ENCODE assay signal across 23 cellular contexts in genomic region chr10:118900617-118901016, GRCh38.
A peak's percentile ranks its signal among the peaks of the same experiment; 100 is the strongest.
DNase-seq lines count a peak whose midpoint lies in the region; ATAC-seq and TF ChIP-seq lines count a peak whose summit lies in the region.
"Had no signal": no experiment of that assay in that cellular context is flagged by ENCODE, and none has a peak within 500 bp of the region (broad histone marks: within the 10 kb centered on the region; RNA-seq: fewer than 3 reads in every experiment).

No MANE protein-coding gene starts in this region.

- dilution Hi-C loops in mammary epithelial cell (cut with HindIII; ENCODE audit: low sequenced_read_pairs) = loop anchor here (5.0 kb wide), 1 partner anchor 48 kb away; no protein-coding TSS in a partner anchor

- BruUV-seq in PC-9 (replicated peaks; lab: Mats Ljungman, UMichigan) = no TSS peak
- BruUV-seq in mammary epithelial cell (replicated peaks; lab: Mats Ljungman, UMichigan) = no TSS peak

- H3K9ac ChIP-seq in mammary epithelial cell (ENCODE audit: insufficient read depth, low read length) = no peak overlapping the region

- H3K27ac Mint-ChIP-seq in activated CD8-positive, alpha-beta memory T cell treated with anti-CD3 and anti-CD28 coated beads, Interleukin-2, amount 10 ng/mL, durations not matched to agents 7 days and 5 days = no peak overlapping the region
- H3K27ac Mint-ChIP-seq in type B pancreatic cell = no peak overlapping the region

- H3K27me3 ChIP-seq in PC-9 (ENCODE audit: insufficient read depth, low read depth) (no peaks in the 10 kb centered on the region), mammary epithelial cell (ENCODE audit: insufficient read depth, low read length) (no peaks in the 10 kb centered on the region), WERI-Rb-1 (ENCODE audit: insufficient read depth, low read depth, severe bottlenecking) (no peaks in the 10 kb centered on the region)
- H3K27me3 ChIP-seq: Peyer's patch, SJCRH30 had no signal

- H3K9me3 ChIP-seq in PC-9 (ENCODE audit: insufficient read depth, low read depth) (no peaks in the 10 kb centered on the region), mammary epithelial cell (replicated peaks; ENCODE audit: insufficient read depth, low read length) (no peaks in the 10 kb centered on the region), WERI-Rb-1 (ENCODE audit: severe bottlenecking) (peaks cover 13% of the 10 kb centered on the region)
- H3K9me3 ChIP-seq: Peyer's patch, SJCRH30 had no signal

- CTCF ChIA-PET in activated CD8-positive, alpha-beta memory T cell treated with anti-CD3 and anti-CD28 coated beads, Interleukin-2, amount 10 ng/mL, durations not matched to agents 7 days and 5 days (lab: Charles Lee) = no interaction called here
- CTCF ChIA-PET in PC-9 (lab: Charles Lee) (no interaction called here), mammary epithelial cell (lab: Charles Lee; ENCODE audit: low non-redundant PET) (no interaction called here)

- H3K79me2 ChIP-seq in PC-9 (ENCODE audit: low read depth) = no peaks in the 10 kb centered on the region
- no peaks in the 10 kb centered on the region for H3K79me2 ChIP-seq in mammary epithelial cell (ENCODE audit: insufficient read depth, low read length)

- POLR2A ChIA-PET in PC-9 (lab: Charles Lee; ENCODE audit: unreplicated experiment) = no interaction called here

- H3K36me3 Mint-ChIP-seq in activated CD8-positive, alpha-beta memory T cell treated with anti-CD3 and anti-CD28 coated beads, Interleukin-2, amount 10 ng/mL, durations not matched to agents 7 days and 5 days = no peaks in the 10 kb centered on the region
- no peaks in the 10 kb centered on the region for H3K36me3 Mint-ChIP-seq in type B pancreatic cell

- H3F3A ChIP-seq in PC-9 (ENCODE audit: insufficient read depth, low read depth) = no peaks in the 10 kb centered on the region

- H3K27me3 Mint-ChIP-seq in activated CD8-positive, alpha-beta memory T cell treated with anti-CD3 and anti-CD28 coated beads, Interleukin-2, amount 10 ng/mL, durations not matched to agents 7 days and 5 days = peaks cover 17% of the 10 kb centered on the region
- peaks cover 10% of the 10 kb centered on the region for H3K27me3 Mint-ChIP-seq in type B pancreatic cell

- H3K4me3 Mint-ChIP-seq in activated CD8-positive, alpha-beta memory T cell treated with anti-CD3 and anti-CD28 coated beads, Interleukin-2, amount 10 ng/mL, durations not matched to agents 7 days and 5 days = no peak overlapping the region
- H3K4me3 Mint-ChIP-seq in type B pancreatic cell = no peak overlapping the region

- H3K4me1 Mint-ChIP-seq in activated CD8-positive, alpha-beta memory T cell treated with anti-CD3 and anti-CD28 coated beads, Interleukin-2, amount 10 ng/mL, durations not matched to agents 7 days and 5 days = no peaks in the 10 kb centered on the region
- peaks cover 5% of the 10 kb centered on the region for H3K4me1 Mint-ChIP-seq in type B pancreatic cell (ENCODE audit: unreplicated experiment)

- peak; percentile 7 for DNase-seq in activated CD8-positive, alpha-beta memory T cell treated with anti-CD3 and anti-CD28 coated beads, Interleukin-2, amount 10 ng/mL, durations not matched to agents 7 days and 5 days
- no peak for DNase-seq in activated CD8-positive, alpha-beta memory T cell treated with anti-CD3 and anti-CD28 coated beads, Interleukin-2, amount 50 U/mL, for 48 hours
- DNase-seq in PC-9 (no peak), islet precursor cell (peak; percentile 40), type B pancreatic cell (ENCODE audit: extremely low spot score, unreplicated experiment) (peak; percentile 48), mammary epithelial cell (no peak), left lobe of liver (ENCODE audit: low spot score) (no peak), WERI-Rb-1 (no peak)
- DNase-seq: 8988T, DMS53, GDM1, GOT3, MM.1S, NCI-H1048, NCI-H1417 treated with DMSO at 0.1 percent for 48 hours, NCI-H1930, NCI-H226, NCI-H510A treated with DMSO at 0.1 percent for 48 hours, NCI-H82, Peyer's patch, SJCRH30 had no signal

- 98% methylated on average over 7 of the region's 9 CpGs for WGBS in mammary epithelial cell (ENCODE audit: low coverage, missing lambda C conversion rate)

- in situ Hi-C loops in mammary epithelial cell (cut with MboI; ENCODE audit: low sequenced_read_pairs in 2 of 2) = no loop called here

- TF ChIP-seq CTCF in PC-9 (conservative IDR thresholded peaks at IDR 0.05) (no peak), type B pancreatic cell (conservative IDR thresholded peaks at IDR 0.05) (no peak), mammary epithelial cell (conservative IDR thresholded peaks at IDR 0.05 in 1 of 2, IDR thresholded peaks at IDR 0.05 in 1 of 2; ENCODE audit: extremely low read depth in 1 of 2, insufficient read depth in 1 of 2, low read depth in 1 of 2, low read length in 2 of 2) (no peak), WERI-Rb-1 (IDR thresholded peaks at IDR 0.05; ENCODE audit: low read depth, low read length) (no peak)

- no peaks in the 10 kb centered on the region for H4K20me1 ChIP-seq in PC-9 (ENCODE audit: insufficient read depth)
- H4K20me1 ChIP-seq in mammary epithelial cell (ENCODE audit: insufficient read depth, low read length) = no peaks in the 10 kb centered on the region

- H3K4me3 ChIP-seq in PC-9 = no peak overlapping the region
- H3K4me3 ChIP-seq in mammary epithelial cell (replicated peaks in 1 of 3; ENCODE audit: insufficient read depth in 1 of 3, low read depth in 2 of 3, low read length in 3 of 3) = no peak overlapping the region
- H3K4me3 ChIP-seq in WERI-Rb-1 (ENCODE audit: low read depth, low read length) = no peak overlapping the region
- H3K4me3 ChIP-seq: K562, Peyer's patch, SJCRH30 had no signal

- no peak for ATAC-seq in activated CD8-positive, alpha-beta memory T cell treated with anti-CD3 and anti-CD28 coated beads, Interleukin-2, amount 10 ng/mL, durations not matched to agents 7 days and 5 days
- no peak for ATAC-seq in left lobe of liver
- ATAC-seq: K562 had no signal

- H2AFZ ChIP-seq in PC-9 (no peak overlapping the region), mammary epithelial cell (ENCODE audit: low read depth, low read length) (no peak overlapping the region)

- H3K27ac ChIP-seq in PC-9 (no peak overlapping the region), mammary epithelial cell (ENCODE audit: insufficient read depth, low read depth, low read length) (no peak overlapping the region), WERI-Rb-1 (no peak overlapping the region)
- H3K27ac ChIP-seq: C4-2B, Peyer's patch, SJCRH30 had no signal

- peak overlapping the region; percentile 13; the same call in 1 of the 2 replicates for H3K4me2 ChIP-seq in PC-9
- H3K4me2 ChIP-seq in mammary epithelial cell (ENCODE audit: insufficient read depth, low read depth, low read length) = no peak overlapping the region

- intact Hi-C loops in PC-9 (cut with micrococcal nuclease; ENCODE audit: unreplicated experiment) = no loop called here
- intact Hi-C loops in mammary epithelial cell (cut with micrococcal nuclease) = no loop called here

- H3K9me2 ChIP-seq in PC-9 (ENCODE audit: insufficient read depth) = no peaks in the 10 kb centered on the region

- H3K36me3 ChIP-seq in PC-9 (ENCODE audit: low read depth) = no peaks in the 10 kb centered on the region
- H3K36me3 ChIP-seq in mammary epithelial cell (ENCODE audit: insufficient read depth, low read length) = no peaks in the 10 kb centered on the region
- no peaks in the 10 kb centered on the region for H3K36me3 ChIP-seq in WERI-Rb-1
- H3K36me3 ChIP-seq: Peyer's patch, SJCRH30 had no signal

- no peaks in the 10 kb centered on the region for H3K9me3 Mint-ChIP-seq in activated CD8-positive, alpha-beta memory T cell treated with anti-CD3 and anti-CD28 coated beads, Interleukin-2, amount 10 ng/mL, durations not matched to agents 7 days and 5 days (ENCODE audit: low read depth)
- no peaks in the 10 kb centered on the region for H3K9me3 Mint-ChIP-seq in type B pancreatic cell

- peaks cover 11% of the 10 kb centered on the region for H3K4me1 ChIP-seq in PC-9 (replicated peaks; ENCODE audit: insufficient read depth)
- no peaks in the 10 kb centered on the region for H3K4me1 ChIP-seq in mammary epithelial cell (ENCODE audit: insufficient read depth, low read length)
- H3K4me1 ChIP-seq: Peyer's patch had no signal

Comparison
In these comparisons a context has a peak if more than half of its experiments do, and no peak if none do; other contexts are left out.
1. DNase-seq: peak in activated CD8-positive, alpha-beta memory T cell treated with anti-CD3 and anti-CD28 coated beads, Interleukin-2, amount 10 ng/mL, durations not matched to agents 7 days and 5 days (single experiment), islet precursor cell (single experiment) and type B pancreatic cell (single experiment); none in activated CD8-positive, alpha-beta memory T cell treated with anti-CD3 and anti-CD28 coated beads, Interleukin-2, amount 50 U/mL, for 48 hours (single experiment), PC-9 (0 of 2), mammary epithelial cell (single experiment), left lobe of liver (single experiment) and WERI-Rb-1 (single experiment).